ENCODE assay signal across 15 cellular contexts in genomic region chr12:53590661-53591060, GRCh38. TPM values are rescaled to one million over a fixed set of nuclear protein-coding genes. Genes with fewer than 3 reads are reported as not detected.
A peak's percentile ranks its signal among the peaks of the same experiment; 100 is the strongest.
DNase-seq lines count a peak whose midpoint lies in the region; ATAC-seq and TF ChIP-seq lines count a peak whose summit lies in the region.
"Had no signal": no experiment of that assay in that cellular context is flagged by ENCODE, and none has a peak within 500 bp of the region (broad histone marks: within the 10 kb centered on the region; RNA-seq: fewer than 3 reads in every experiment).

No MANE protein-coding gene starts in this region.

- no peaks in the 10 kb centered on the region for H3K27me3 Mint-ChIP-seq in T-helper 17 cell
- H3K27me3 Mint-ChIP-seq in endothelial cell (ENCODE audit: unreplicated experiment) = peaks cover 4% of the 10 kb centered on the region
- H3K27me3 Mint-ChIP-seq in HFFc6 (ENCODE audit: insufficient read depth) = no peaks in the 10 kb centered on the region

- H3K36me3 ChIP-seq in HEK293 (ENCODE audit: control insufficient read depth in 2 of 2, insufficient read depth in 1 of 2, low read length in 2 of 2) = no peaks in the 10 kb centered on the region

- H3K4me1 ChIP-seq in HEK293 (ENCODE audit: control insufficient read depth, insufficient read depth, low read length) = peaks cover 26% of the 10 kb centered on the region

- H3K4me1 Mint-ChIP-seq in T-helper 17 cell = peaks cover 25% of the 10 kb centered on the region
- peaks cover 43% of the 10 kb centered on the region for H3K4me1 Mint-ChIP-seq in endothelial cell (ENCODE audit: unreplicated experiment)
- H3K4me1 Mint-ChIP-seq in HFFc6 (ENCODE audit: low read depth) = peaks cover 42% of the 10 kb centered on the region

- CTCF ChIA-PET in HEK293 (lab: Yijun Ruan, JAX) = interaction anchor here (1.2 kb wide), 1 partner anchor 153 kb away, joined by 4 read pairs; no protein-coding TSS in a partner anchor

- H3K27ac Mint-ChIP-seq in T-helper 17 cell = peak overlapping the region; percentile 47
- peak overlapping the region; percentile 70 for H3K27ac Mint-ChIP-seq in endothelial cell (ENCODE audit: unreplicated experiment)
- H3K27ac Mint-ChIP-seq in HFFc6 = no peak overlapping the region

- H3K27ac ChIP-seq in HEK293 (ENCODE audit: extremely low read depth, low read depth, low read length) = no peak overlapping the region
- H3K27ac ChIP-seq in substantia nigra (ENCODE audit: low read depth, low read length, poor library complexity, severe bottlenecking) = peak overlapping the region; percentile 89
- H3K27ac ChIP-seq: BLaER1 treated with 17β-estradiol and CSF1 and Interleukin-3, amounts not matched to agents 10 nM and 100 nM; RWPE1 had no signal

- no peak for TF ChIP-seq CTCF in HEK293 (tag by site-specific recombination; IDR thresholded peaks at IDR 0.05)
- TF ChIP-seq CTCF in endothelial cell (IDR thresholded peaks at IDR 0.05; ENCODE audit: unreplicated experiment) = no peak
- TF ChIP-seq CTCF in HFFc6 (IDR thresholded peaks at IDR 0.05) = no peak

- DNase-seq in T-helper 17 cell (no peak), endothelial cell (ENCODE audit: low spot score) (no peak), substantia nigra (lab: John Stamatoyannopoulos, UW) (no peak), erythroblast (lab: John Stamatoyannopoulos, UW) (no peak), NCI-H524 (lab: John Stamatoyannopoulos, UW) (no peak), HFFc6 (no peak), ureter (ENCODE audit: low spot score) (no peak)
- DNase-seq: IMR-90; NCI-H1436 treated with DMSO at 0.1 percent for 48 hours; NCI-H526; NK-92 treated with Interleukin-12 subunit alpha and Interleukin-12 subunit beta, amount 100 ng/mL, for 24 hours; OCI-M1 had no signal

- POLR2A ChIA-PET in HEK293 (lab: Yijun Ruan, JAX) = no interaction called here

- H3K9me3 Mint-ChIP-seq in endothelial cell (ENCODE audit: unreplicated experiment) (no peaks in the 10 kb centered on the region), HFFc6 (no peaks in the 10 kb centered on the region)

- no peak for ATAC-seq in T-helper 17 cell

- TF ChIP-seq POLR2A in erythroblast (IDR thresholded peaks at IDR 0.05; ENCODE audit: low read length) = no peak

- H3K4me3 ChIP-seq in HEK293 (ENCODE audit: low read depth, low read length) = no peak overlapping the region
- H3K4me3 ChIP-seq: BLaER1 treated with 17β-estradiol and CSF1 and Interleukin-3, amounts not matched to agents 10 nM and 100 nM had no signal

- no peak overlapping the region for H3K4me3 Mint-ChIP-seq in T-helper 17 cell
- H3K4me3 Mint-ChIP-seq in endothelial cell (ENCODE audit: unreplicated experiment) = peak overlapping the region; percentile 9
- no peak overlapping the region for H3K4me3 Mint-ChIP-seq in HFFc6

- no peaks in the 10 kb centered on the region for H3K36me3 Mint-ChIP-seq in T-helper 17 cell (ENCODE audit: low read depth)
- peaks cover 4% of the 10 kb centered on the region for H3K36me3 Mint-ChIP-seq in endothelial cell (ENCODE audit: low read depth, unreplicated experiment)
- no peaks in the 10 kb centered on the region for H3K36me3 Mint-ChIP-seq in HFFc6 (ENCODE audit: low read depth)

- no peaks in the 10 kb centered on the region for H3K9me3 ChIP-seq in HEK293 (ENCODE audit: control insufficient read depth, insufficient read depth, low read depth, low read length)
- H3K9me3 ChIP-seq in T-helper 17 cell (ENCODE audit: control insufficient read depth, low read length, poor library complexity, severe bottlenecking) = no peaks in the 10 kb centered on the region
- H3K9me3 ChIP-seq: BLaER1 treated with 17β-estradiol and CSF1 and Interleukin-3, amounts not matched to agents 10 nM and 100 nM had no signal

TF ChIP-seq in HEK293, 187 proteins besides CTCF, POLR2A, EP300 and RAD21:
- TF ChIP-seq TCF7L2 (IDR thresholded peaks at IDR 0.05; ENCODE audit: borderline replicate concordance, low read depth, low read length) = peak; percentile 2; the same call in 1 of the 2 replicates
- no peak for TF ChIP-seq ZNF292 (tag by site-specific recombination; IDR thresholded peaks at IDR 0.05; ENCODE audit: borderline replicate concordance, low read depth)
TF ChIP-seq in HEK293: peak in this region for 1.

RNA-seq across cellular contexts. Expression of gene ATF7, which starts 35.5 kb away (rescaled TPM):
- total RNA-seq in T-helper 17 cell = 10 to 100 TPM; 22.7 to 25.3 TPM
- 63.3 TPM for total RNA-seq in endothelial cell (ENCODE audit: unreplicated experiment)
- total RNA-seq in HFFc6 (2021; fragmentation: NEBNext Ultra II Directional; extraction: Animal tissue kit (Norgen Biotek cat#: 25700)) = 10 to 100 TPM; 23.6 to 32.1 (median 29.8) TPM
- total RNA-seq in ureter = 58.3 TPM
